In genomic region chr17:21246698-21247097, GRCh38 we compare ENCODE assay signal across 18 cellular contexts. TPM values are rescaled to one million over a fixed set of nuclear protein-coding genes. Genes with fewer than 3 reads are reported as not detected.
DNase-seq lines count a peak whose midpoint lies in the region; ATAC-seq and TF ChIP-seq lines count a peak whose summit lies in the region.
"Had no signal": no experiment of that assay in that cellular context is flagged by ENCODE, and none has a peak within 500 bp of the region (broad histone marks: within the 10 kb centered on the region; RNA-seq: fewer than 3 reads in every experiment).

No MANE protein-coding gene starts in this region.

- in situ Hi-C loops in gastrocnemius medialis (cut with MboI; ENCODE audit: low sequenced_read_pairs in 4 of 4): loop anchor here in 1 of 4 donors (25.0 kb wide), 1 partner anchor 109 kb away; the partner anchor contains the start of gene DHRS7B

- no peak overlapping the region for H3K4me2 ChIP-seq in neuronal stem cell (ENCODE audit: insufficient read depth, low read length, poor library complexity, severe bottlenecking)
- H3K4me2 ChIP-seq: GM23338 had no signal

- ATAC-seq in heart left ventricle (no peak), gastrocnemius medialis (no peak), GM21526 (IDR thresholded peaks at IDR 0.05; ENCODE audit: low FRiP score, unreplicated experiment) (no peak)
- ATAC-seq: GM23338 had no signal

- H2BK12ac ChIP-seq in neuronal stem cell (ENCODE audit: low read length): no peak overlapping the region

- CTCF ChIA-PET in HEK293 (lab: Yijun Ruan, JAX): interaction anchor here (0.7 to 2.0 kb wide), 2 partner anchors 9 to 265 kb away, joined by 3 to 6 read pairs; no protein-coding TSS in a partner anchor

- H3K27me3 ChIP-seq in left ventricle myocardium inferior (ENCODE audit: low read depth) (no peaks in the 10 kb centered on the region), heart left ventricle (no peaks in the 10 kb centered on the region), neuronal stem cell (ENCODE audit: control insufficient read depth in 3 of 3, insufficient read depth in 3 of 3, low read depth in 1 of 3, low read length in 3 of 3) (peaks cover 0 to 1% (median 0%) of the 10 kb centered on the region in 3 experiments), gastrocnemius medialis (no peaks in the 10 kb centered on the region)

- peak overlapping the region; percentile 69 for H3K27ac ChIP-seq in left ventricle myocardium inferior (replicated peaks)
- peak overlapping the region in 2 of 12 donors; percentile 77 to 80 for H3K27ac ChIP-seq in heart left ventricle
- no peak overlapping the region for H3K27ac ChIP-seq in HEK293 (ENCODE audit: extremely low read depth, low read depth, low read length)
- no peak overlapping the region for H3K27ac ChIP-seq in neuronal stem cell (replicated peaks; ENCODE audit: low read length)
- H3K27ac ChIP-seq in gastrocnemius medialis: peak overlapping the region; percentile 89 to 95 (median 92)

- DNase-seq in left ventricle myocardium inferior (no peak), heart left ventricle (no peak), neuronal stem cell (ENCODE audit: low spot score) (no peak), gastrocnemius medialis (no peak), foreskin fibroblast (no peak), amniotic stem cell (lab: John Stamatoyannopoulos, UW) (no peak)
- DNase-seq: 8988T; C1 segment of cervical spinal cord; Calu3; CD4-positive, alpha-beta memory T cell; COR-L47; DMS53; DMS79 treated with DMSO at 0.1 percent for 48 hours; GF-D8 had no signal

- WGBS in heart left ventricle, 4 donors: 88 to 97% (median 95%) methylated on average over 4 of the region's 4 CpGs
- WGBS in neuronal stem cell (ENCODE audit: extremely low coverage in 2 of 2, insufficient read length in 2 of 2, insufficient replicate concordance in 1 of 2), 2 donors: no CpG with 5 or more reads among the region's 4 CpGs

- POLR2A ChIA-PET in HEK293 (lab: Yijun Ruan, JAX): no interaction called here

- H3K14ac ChIP-seq in neuronal stem cell (ENCODE audit: low read length): no peak overlapping the region

- no peak overlapping the region for H3K4ac ChIP-seq in neuronal stem cell (ENCODE audit: low read length)

- H3K4me1 ChIP-seq in left ventricle myocardium inferior: peaks cover 91% of the 10 kb centered on the region
- peaks cover 0 to 85% (median 46%) of the 10 kb centered on the region in 12 donors for H3K4me1 ChIP-seq in heart left ventricle
- H3K4me1 ChIP-seq in HEK293 (ENCODE audit: control insufficient read depth, insufficient read depth, low read length): no peaks in the 10 kb centered on the region
- H3K4me1 ChIP-seq in neuronal stem cell (ENCODE audit: control insufficient read depth in 2 of 2, insufficient read depth in 1 of 2, low read depth in 1 of 2, low read length in 2 of 2): peaks cover 2 to 3% of the 10 kb centered on the region in 2 donors
- peaks cover 88 to 98% of the 10 kb centered on the region in 2 donors for H3K4me1 ChIP-seq in gastrocnemius medialis
- H3K4me1 ChIP-seq: HAP-1 had no signal

- H2AFZ ChIP-seq in neuronal stem cell (ENCODE audit: low read length): no peak overlapping the region
- H2AFZ ChIP-seq: GM23338 had no signal

- H3K36me3 ChIP-seq in left ventricle myocardium inferior (no peaks in the 10 kb centered on the region), heart left ventricle (peaks cover 0 to 14% (median 0%) of the 10 kb centered on the region in 9 donors), HEK293 (ENCODE audit: control insufficient read depth in 2 of 2, insufficient read depth in 1 of 2, low read length in 2 of 2) (peaks cover 0 to 12% of the 10 kb centered on the region in 2 experiments; a peak in 2 of 3 replicates), neuronal stem cell (replicated peaks in 1 of 2; ENCODE audit: control insufficient read depth in 2 of 2, insufficient read depth in 2 of 2, low read length in 2 of 2) (no peaks in the 10 kb centered on the region), gastrocnemius medialis (no peaks in the 10 kb centered on the region)
- H3K36me3 ChIP-seq: HAP-1 had no signal

- peaks cover 3% of the 10 kb centered on the region for H3K79me1 ChIP-seq in neuronal stem cell (ENCODE audit: low read depth, low read length)

- TF ChIP-seq POLR2A in heart left ventricle (IDR thresholded peaks at IDR 0.05): no peak
- no peak for TF ChIP-seq POLR2A in gastrocnemius medialis (IDR thresholded peaks at IDR 0.05)

- no peak overlapping the region for H3K18ac ChIP-seq in neuronal stem cell (ENCODE audit: low read length)

- TF ChIP-seq CTCF in left ventricle myocardium inferior (IDR thresholded peaks at IDR 0.05; ENCODE audit: borderline replicate concordance) (no peak), heart left ventricle (IDR thresholded peaks at IDR 0.05) (no peak), HEK293 (tag by site-specific recombination; IDR thresholded peaks at IDR 0.05) (no peak), gastrocnemius medialis (IDR thresholded peaks at IDR 0.05 in 4 of 5, conservative IDR thresholded peaks at IDR 0.05 in 1 of 5) (no peak), foreskin fibroblast (IDR thresholded peaks at IDR 0.05; ENCODE audit: low read depth, low read length) (no peak)

- H2BK15ac ChIP-seq in neuronal stem cell (ENCODE audit: low read length): no peak overlapping the region

- H2AK5ac ChIP-seq in neuronal stem cell (ENCODE audit: low read depth, low read length): peak overlapping the region; percentile 89

- no peak overlapping the region for H2BK120ac ChIP-seq in neuronal stem cell (ENCODE audit: low read depth, low read length)

- intact Hi-C loops in left ventricle myocardium inferior (cut with micrococcal nuclease): no loop called here
- intact Hi-C loops in heart left ventricle (cut with DNase I): loop anchor here in 4 of 10 donors (10.0 kb wide), 1 partner anchor 122 kb away; the partner anchor contains the start of gene DHRS7B (in 4 of the 4)
- intact Hi-C loops in gastrocnemius medialis (cut with DNase I; ENCODE audit: low total_unique reads): no loop called here

- no peak overlapping the region for H4K91ac ChIP-seq in neuronal stem cell (ENCODE audit: low read depth, low read length, poor library complexity)

- H4K8ac ChIP-seq in neuronal stem cell (ENCODE audit: low read depth, low read length): peak overlapping the region; percentile 88

- H3K4me3 ChIP-seq in left ventricle myocardium inferior (no peak overlapping the region), heart left ventricle (no peak overlapping the region), HEK293 (ENCODE audit: low read depth, low read length) (no peak overlapping the region), neuronal stem cell (ENCODE audit: low read length in 2 of 2) (no peak overlapping the region), gastrocnemius medialis (no peak overlapping the region), foreskin fibroblast (ENCODE audit: low read depth in 1 of 2, low read length in 2 of 2) (no peak overlapping the region)
- H3K4me3 ChIP-seq: GM23338, HAP-1 had no signal

- H3K9ac ChIP-seq in neuronal stem cell (ENCODE audit: low read depth, low read length, poor library complexity): no peak overlapping the region

- H3K9me3 ChIP-seq in left ventricle myocardium inferior (replicated peaks) (no peaks in the 10 kb centered on the region), heart left ventricle (no peaks in the 10 kb centered on the region), HEK293 (ENCODE audit: control insufficient read depth, insufficient read depth, low read depth, low read length) (no peaks in the 10 kb centered on the region), neuronal stem cell (replicated peaks in 1 of 2; ENCODE audit: control insufficient read depth in 2 of 2, insufficient read depth in 1 of 2, low read depth in 1 of 2, low read length in 2 of 2) (no peaks in the 10 kb centered on the region), gastrocnemius medialis (no peaks in the 10 kb centered on the region)
- H3K9me3 ChIP-seq: HAP-1 had no signal

- H3K23ac ChIP-seq in neuronal stem cell (ENCODE audit: low read depth, low read length, poor library complexity): no peak overlapping the region

- H2BK5ac ChIP-seq in neuronal stem cell (ENCODE audit: low read length): peak overlapping the region; percentile 19

TF ChIP-seq in HEK293, 187 proteins besides CTCF, POLR2A, EP300 and RAD21 (continues in another document):
- TF ChIP-seq ZBTB10 (tag by site-specific recombination; IDR thresholded peaks at IDR 0.05): no peak

RNA-seq across cellular contexts. Expression of gene NATD1, which starts 6.5 kb away (rescaled TPM):
- total RNA-seq in left ventricle myocardium inferior (17.7 TPM), heart left ventricle (10 to 100 TPM; 12.8 to 38.4 (median 19.8) TPM), gastrocnemius medialis (10 to 100 TPM; 10.1 to 21.2 (median 15.5) TPM)
- 1 to 10 TPM; 8.0 to 8.4 TPM for polyA plus RNA-seq in heart left ventricle
- polyA plus RNA-seq in neuronal stem cell (2013, experiment 1 of 2): 8.8 TPM
- 8.8 TPM for polyA plus RNA-seq in neuronal stem cell (2013, experiment 2 of 2)

RNA-seq across cellular contexts. Expression of gene TMEM11, which starts 32.7 kb away (rescaled TPM):
- total RNA-seq in left ventricle myocardium inferior (39.7 TPM), heart left ventricle (10 to 100 TPM; 23.2 to 46.6 (median 32.0) TPM), gastrocnemius medialis (100 to 1,000 TPM in 2 of 4 donors, 10 to 100 TPM in 2; 70.6 to 131 (median 90.9) TPM)
- polyA plus RNA-seq in heart left ventricle: 10 to 100 TPM; 59.2 to 59.7 TPM
- polyA plus RNA-seq in neuronal stem cell (2013, experiment 1 of 2): 27.7 TPM
- polyA plus RNA-seq in neuronal stem cell (2013, experiment 2 of 2): 27.5 TPM

RNA-seq across cellular contexts. Expression of gene MAP2K3, which starts 37.8 kb away (rescaled TPM):
- total RNA-seq in left ventricle myocardium inferior (41.7 TPM), heart left ventricle (100 to 1,000 TPM in 1 of 9 donors, 10 to 100 TPM in 8; 29.4 to 170 (median 54.4) TPM), gastrocnemius medialis (100 to 1,000 TPM in 1 of 4 donors, 10 to 100 TPM in 3; 15.7 to 170 (median 63.8) TPM)
- polyA plus RNA-seq in heart left ventricle: 100 to 1,000 TPM in 1 of 2 donors, 10 to 100 TPM in 1; 29.6 to 156 TPM
- 10.2 TPM for polyA plus RNA-seq in neuronal stem cell (2013, experiment 1 of 2)
- 10.8 TPM for polyA plus RNA-seq in neuronal stem cell (2013, experiment 2 of 2)

Comparison
In these comparisons a context has a peak if more than half of its experiments do, and no peak if none do; other contexts are left out.
1. H3K27ac ChIP-seq: peak in left ventricle myocardium inferior (single experiment) and gastrocnemius medialis (4 of 4); none in HEK293 (single experiment) and neuronal stem cell (single experiment).